ENCODE assay signal across 1 cellular context in genomic region chr7:137080516-137081203, GRCh38.
TF ChIP-seq lines count a peak whose summit lies in the region.

No MANE protein-coding gene starts in this region.

TF ChIP-seq in WTC11, 78 proteins besides CTCF, POLR2A, EP300 and RAD21 (continued from another document):
- TF ChIP-seq PRDM15 (CRISPR knock-in tag; IDR thresholded peaks at IDR 0.05) (no peak), MXD4 (CRISPR knock-in tag; IDR thresholded peaks at IDR 0.05; ENCODE audit: borderline replicate concordance) (no peak), ZNF396 (CRISPR knock-in tag; IDR thresholded peaks at IDR 0.05; ENCODE audit: borderline replicate concordance) (no peak), SP1 (CRISPR knock-in tag; conservative IDR thresholded peaks at IDR 0.05) (no peak), GTF2I (CRISPR knock-in tag; conservative IDR thresholded peaks at IDR 0.05) (no peak), SOX15 (CRISPR knock-in tag; IDR thresholded peaks at IDR 0.05) (no peak), NFATC4 (CRISPR knock-in tag; IDR thresholded peaks at IDR 0.05) (no peak), RORB (CRISPR knock-in tag; IDR thresholded peaks at IDR 0.05) (no peak)
TF ChIP-seq in WTC11: peak in this region for 0.
